Comparison of ENCODE assay signal across 13 cellular contexts in genomic region chr10:35308809-35309208, GRCh38. TPM values are rescaled to one million over a fixed set of nuclear protein-coding genes. Genes with fewer than 3 reads are reported as not detected.
DNase-seq lines count a peak whose midpoint lies in the region; ATAC-seq and TF ChIP-seq lines count a peak whose summit lies in the region.
"Had no signal": no experiment of that assay in that cellular context is flagged by ENCODE, and none has a peak within 500 bp of the region (broad histone marks: within the 10 kb centered on the region; RNA-seq: fewer than 3 reads in every experiment).

No MANE protein-coding gene starts in this region.

- H3K9me3 ChIP-seq in Caco-2 = no peaks in the 10 kb centered on the region
- no peaks in the 10 kb centered on the region for H3K9me3 ChIP-seq in IMR-90 (ENCODE audit: control insufficient read depth, insufficient read depth, low read length)
- H3K9me3 ChIP-seq in neuronal stem cell (replicated peaks in 1 of 2; ENCODE audit: control insufficient read depth in 2 of 2, insufficient read depth in 1 of 2, low read depth in 1 of 2, low read length in 2 of 2) = no peaks in the 10 kb centered on the region

- H3K9me1 ChIP-seq in IMR-90 (ENCODE audit: insufficient read depth, low read length) = no peaks in the 10 kb centered on the region; the same call in 1 of the 2 replicates

- intact Hi-C loops in Caco-2 (cut with micrococcal nuclease; ENCODE audit: unreplicated experiment) = no loop called here
- intact Hi-C loops in IMR-90 (cut with micrococcal nuclease) = no loop called here

- H3K4ac ChIP-seq in IMR-90 (ENCODE audit: low read depth, low read length) (no peak overlapping the region), neuronal stem cell (ENCODE audit: low read length) (no peak overlapping the region)

- no peak overlapping the region for H2BK20ac ChIP-seq in IMR-90 (ENCODE audit: low read depth, low read length)

- POLR2A ChIA-PET in Caco-2 (lab: Charles Lee) (no interaction called here), IMR-90 (lab: Charles Lee; ENCODE audit: unreplicated experiment) (no interaction called here)

- H3K18ac ChIP-seq in IMR-90 (ENCODE audit: low read depth, low read length) (no peak overlapping the region), neuronal stem cell (ENCODE audit: low read length) (no peak overlapping the region)

- H3K9me3 Mint-ChIP-seq in Caco-2 (ENCODE audit: unreplicated experiment) (no peaks in the 10 kb centered on the region), endothelial cell (ENCODE audit: unreplicated experiment) (no peaks in the 10 kb centered on the region)

- no peak for TF ChIP-seq RAD21 in IMR-90 (IDR thresholded peaks at IDR 0.05; ENCODE audit: low read length)

- H3K27me3 Mint-ChIP-seq in Caco-2 (ENCODE audit: insufficient read depth, unreplicated experiment) (no peaks in the 10 kb centered on the region), endothelial cell (ENCODE audit: unreplicated experiment) (peaks cover 2% of the 10 kb centered on the region)

- TF ChIP-seq POLR2A in IMR-90 (IDR thresholded peaks at IDR 0.05; ENCODE audit: low read depth, low read length) = no peak

- no peaks in the 10 kb centered on the region for H4K20me1 ChIP-seq in IMR-90 (ENCODE audit: insufficient read depth, low read length)
- H4K20me1 ChIP-seq: BLaER1 treated with 17β-estradiol and CSF1 and Interleukin-3, amounts not matched to agents 10 nM and 100 nM had no signal

- ATAC-seq in IMR-90 (ENCODE audit: low read depth) = no peak; the same call in 1 of the 2 replicates
- no peak for ATAC-seq in HG03460 (IDR thresholded peaks at IDR 0.05; ENCODE audit: unreplicated experiment)
- ATAC-seq: HCT116 had no signal

- H3K14ac ChIP-seq in IMR-90 (replicated peaks; ENCODE audit: low read depth, low read length) = no peak overlapping the region
- no peak overlapping the region for H3K14ac ChIP-seq in neuronal stem cell (ENCODE audit: low read length)

- H3K23ac ChIP-seq in IMR-90 (ENCODE audit: low read depth, low read length) = peak overlapping the region; percentile 65; the same call in 1 of the 2 replicates
- no peak overlapping the region for H3K23ac ChIP-seq in neuronal stem cell (ENCODE audit: low read depth, low read length, poor library complexity)

- H3K36me3 ChIP-seq in Caco-2 (ENCODE audit: control insufficient read depth, insufficient read depth, low read length) (no peaks in the 10 kb centered on the region), IMR-90 (ENCODE audit: control insufficient read depth, insufficient read depth, low read length) (0 out of 2 replicates have a peak, but pooled peaks cover 2% of the 10 kb centered on the region), neuronal stem cell (replicated peaks in 1 of 2; ENCODE audit: control insufficient read depth in 2 of 2, insufficient read depth in 2 of 2, low read length in 2 of 2) (no peaks in the 10 kb centered on the region)

- H4K91ac ChIP-seq in IMR-90 (ENCODE audit: insufficient read depth, low read depth, low read length) = no peak overlapping the region
- no peak overlapping the region for H4K91ac ChIP-seq in neuronal stem cell (ENCODE audit: low read depth, low read length, poor library complexity)

- no peak overlapping the region for H4K5ac ChIP-seq in IMR-90 (ENCODE audit: low read depth, low read length)

- H3K79me1 ChIP-seq in IMR-90 (ENCODE audit: low read depth in 1 of 2, low read length in 2 of 2) (no peaks in the 10 kb centered on the region), neuronal stem cell (ENCODE audit: low read depth, low read length) (no peaks in the 10 kb centered on the region)

- H4K8ac ChIP-seq in IMR-90 (ENCODE audit: low read depth in 2 of 2, low read length in 2 of 2) = no peak overlapping the region
- H4K8ac ChIP-seq in neuronal stem cell (ENCODE audit: low read depth, low read length) = no peak overlapping the region

- dilution Hi-C loops in IMR-90 (cut with HindIII; ENCODE audit: low sequenced_read_pairs, unreplicated experiment) = no loop called here

- peaks cover 12% of the 10 kb centered on the region for H3K4me1 ChIP-seq in Caco-2
- no peaks in the 10 kb centered on the region for H3K4me1 ChIP-seq in IMR-90 (ENCODE audit: control insufficient read depth, insufficient read depth, low read length)
- peaks cover 7 to 9% of the 10 kb centered on the region in 2 donors for H3K4me1 ChIP-seq in neuronal stem cell (ENCODE audit: control insufficient read depth in 2 of 2, insufficient read depth in 1 of 2, low read depth in 1 of 2, low read length in 2 of 2)
- H3K4me1 ChIP-seq: BLaER1 treated with 17β-estradiol and CSF1 and Interleukin-3, amounts not matched to agents 10 nM and 100 nM had no signal

- H2AK9ac ChIP-seq in IMR-90 (replicated peaks; ENCODE audit: low read depth, low read length, poor library complexity) = no peak overlapping the region

- BruUV-seq in Caco-2 (replicated peaks; lab: Mats Ljungman, UMichigan) = no TSS peak
- BruUV-seq in IMR-90 (replicated peaks; lab: Mats Ljungman, UMichigan) = no TSS peak

- H3K4me1 Mint-ChIP-seq in Caco-2 (ENCODE audit: low read depth, unreplicated experiment) (peaks cover 13% of the 10 kb centered on the region), endothelial cell (ENCODE audit: unreplicated experiment) (peaks cover 13% of the 10 kb centered on the region)
- H3K4me1 Mint-ChIP-seq: CD4-positive, CD25-positive, alpha-beta regulatory T cell had no signal

- no peak overlapping the region for H3K4me3 Mint-ChIP-seq in Caco-2 (ENCODE audit: unreplicated experiment)
- no peak overlapping the region for H3K4me3 Mint-ChIP-seq in endothelial cell (ENCODE audit: unreplicated experiment)
- H3K4me3 Mint-ChIP-seq: CD4-positive, CD25-positive, alpha-beta regulatory T cell had no signal

- H2AFZ ChIP-seq in IMR-90 (replicated peaks; ENCODE audit: low read length, poor library complexity) (peak overlapping the region; percentile 16), neuronal stem cell (ENCODE audit: low read length) (peak overlapping the region; percentile 82)

- TF ChIP-seq CTCF in Caco-2 (IDR thresholded peaks at IDR 0.05; ENCODE audit: insufficient read depth in 1 of 2, low read depth in 1 of 2, low read length in 1 of 2, severe bottlenecking in 1 of 2, unreplicated experiment in 1 of 2) (no peak), IMR-90 (conservative IDR thresholded peaks at IDR 0.05; ENCODE audit: low read depth, low read length) (no peak), endothelial cell (IDR thresholded peaks at IDR 0.05; ENCODE audit: unreplicated experiment) (no peak)

- H2AK5ac ChIP-seq in IMR-90 (ENCODE audit: low read depth, low read length) (no peak overlapping the region), neuronal stem cell (ENCODE audit: low read depth, low read length) (no peak overlapping the region)

- H3K4me2 ChIP-seq in IMR-90 (ENCODE audit: low read depth, low read length) (no peak overlapping the region), neuronal stem cell (ENCODE audit: insufficient read depth, low read length, poor library complexity, severe bottlenecking) (no peak overlapping the region)
- H3K4me2 ChIP-seq: BLaER1 treated with 17β-estradiol and CSF1 and Interleukin-3, amounts not matched to agents 10 nM and 100 nM had no signal

- WGBS in IMR-90 (ENCODE audit: extremely low coverage in 2 of 2, insufficient read length in 1 of 2), 2 experiments = 60% methylated on average over 1 of the region's 2 CpGs; no CpG with 5 or more reads in 1 of the 2 experiments
- no CpG with 5 or more reads among the region's 2 CpGs for WGBS in neuronal stem cell (ENCODE audit: extremely low coverage in 2 of 2, insufficient read length in 2 of 2, insufficient replicate concordance in 1 of 2), 2 donors

- no peak overlapping the region for H2BK120ac ChIP-seq in IMR-90 (ENCODE audit: low read depth, low read length)
- no peak overlapping the region for H2BK120ac ChIP-seq in neuronal stem cell (ENCODE audit: low read depth, low read length)

- H3K27ac ChIP-seq in IMR-90 (ENCODE audit: insufficient read depth, low read length) = no peak overlapping the region
- H3K27ac ChIP-seq in neuronal stem cell (replicated peaks; ENCODE audit: low read length) = no peak overlapping the region
- H3K27ac ChIP-seq: BLaER1 treated with 17β-estradiol and CSF1 and Interleukin-3, amounts not matched to agents 10 nM and 100 nM had no signal

- H2BK5ac ChIP-seq in IMR-90 (ENCODE audit: low read depth, low read length, poor library complexity, severe bottlenecking) = no peak overlapping the region
- no peak overlapping the region for H2BK5ac ChIP-seq in neuronal stem cell (ENCODE audit: low read length)

- H3K27me3 ChIP-seq in Caco-2 (replicated peaks; ENCODE audit: control insufficient read depth, insufficient read depth, low read length) = no peaks in the 10 kb centered on the region
- H3K27me3 ChIP-seq in IMR-90 (ENCODE audit: control insufficient read depth, insufficient read depth, low read length) = no peaks in the 10 kb centered on the region
- H3K27me3 ChIP-seq in neuronal stem cell (ENCODE audit: control insufficient read depth in 3 of 3, insufficient read depth in 3 of 3, low read depth in 1 of 3, low read length in 3 of 3) = peaks cover 0 to 5% (median 0%) of the 10 kb centered on the region in 3 experiments
- H3K27me3 ChIP-seq: BLaER1 treated with 17β-estradiol and CSF1 and Interleukin-3, amounts not matched to agents 10 nM and 100 nM had no signal

- peak overlapping the region; percentile 2 for H3K27ac Mint-ChIP-seq in Caco-2 (ENCODE audit: unreplicated experiment)
- peak overlapping the region; percentile 49 for H3K27ac Mint-ChIP-seq in endothelial cell (ENCODE audit: unreplicated experiment)
- H3K27ac Mint-ChIP-seq: CD4-positive, CD25-positive, alpha-beta regulatory T cell had no signal

- in situ Hi-C loops in IMR-90 (cut with MboI; ENCODE audit: low sequenced_read_pairs) = no loop called here

- H3K9ac ChIP-seq in IMR-90 (ENCODE audit: low read depth, low read length) (no peak overlapping the region), neuronal stem cell (ENCODE audit: low read depth, low read length, poor library complexity) (no peak overlapping the region)
- H3K9ac ChIP-seq: BLaER1 treated with 17β-estradiol and CSF1 and Interleukin-3, amounts not matched to agents 10 nM and 100 nM had no signal

- H3K36me3 Mint-ChIP-seq in Caco-2 (ENCODE audit: insufficient read depth, unreplicated experiment) (no peaks in the 10 kb centered on the region), endothelial cell (ENCODE audit: low read depth, unreplicated experiment) (no peaks in the 10 kb centered on the region)
- H3K36me3 Mint-ChIP-seq: CD4-positive, CD25-positive, alpha-beta regulatory T cell had no signal

- H3K56ac ChIP-seq in IMR-90 (ENCODE audit: extremely low read depth, insufficient read depth, low read length) = no peak overlapping the region

- H2BK15ac ChIP-seq in IMR-90 (ENCODE audit: low read depth, low read length) (no peak overlapping the region), neuronal stem cell (ENCODE audit: low read length) (no peak overlapping the region)

- no peak overlapping the region for H2BK12ac ChIP-seq in neuronal stem cell (ENCODE audit: low read length)

- H3K4me3 ChIP-seq in Caco-2 (ENCODE audit: low read depth, low read length) (no peak overlapping the region), IMR-90 (ENCODE audit: insufficient read depth, low read depth, low read length) (no peak overlapping the region), neuronal stem cell (ENCODE audit: low read length in 2 of 2) (no peak overlapping the region)
- H3K4me3 ChIP-seq: BLaER1 treated with 17β-estradiol and CSF1 and Interleukin-3, amounts not matched to agents 10 nM and 100 nM had no signal

- no peak for DNase-seq in Caco-2
- no peak for DNase-seq in IMR-90
- DNase-seq in endothelial cell (ENCODE audit: low spot score) = no peak
- DNase-seq in neuronal stem cell (ENCODE audit: low spot score) = no peak
- no peak for DNase-seq in mesenteric fat pad (ENCODE audit: low spot score)
- DNase-seq in DMS79 treated with DMSO at 0.1 percent for 48 hours (lab: John Stamatoyannopoulos, UW) = no peak
- DNase-seq: ACHN; CD4-positive, CD25-positive, alpha-beta regulatory T cell; DMS79; EL had no signal

- CTCF ChIA-PET in Caco-2 (lab: Charles Lee) (no interaction called here), IMR-90 (lab: Yijun Ruan, JAX) (no interaction called here)

RNA-seq across cellular contexts. Expression of gene CCNY, which starts 27.5 kb away (rescaled TPM):
- total RNA-seq in Caco-2 (2022) = 111 and 122 TPM in 2 replicates
- total RNA-seq in IMR-90 (2012; rRNA removed) = 81.4 and 131 TPM in 2 replicates
- polyA plus RNA-seq in IMR-90 (2012; rRNA removed) = 24.8 and 38.0 TPM in 2 replicates
- 12.8 and 15.6 TPM in 2 replicates for polyA plus RNA-seq in IMR-90 (2012; cell fraction: cytosol; rRNA removed)
- 9.9 and 36.3 TPM in 2 replicates for polyA plus RNA-seq in IMR-90 (2012; cell fraction: nucleus; rRNA removed; ENCODE audit: low replicate concordance)
- total RNA-seq in endothelial cell (ENCODE audit: unreplicated experiment) = 169 TPM
- polyA plus RNA-seq in neuronal stem cell (2013, experiment 1 of 2) = 44.5 TPM
- polyA plus RNA-seq in neuronal stem cell (2013, experiment 2 of 2) = 46.5 TPM
- total RNA-seq in mesenteric fat pad = 73.9 TPM
